ENCODE assay signal across 3 cellular contexts in the genomic region with DNA sequence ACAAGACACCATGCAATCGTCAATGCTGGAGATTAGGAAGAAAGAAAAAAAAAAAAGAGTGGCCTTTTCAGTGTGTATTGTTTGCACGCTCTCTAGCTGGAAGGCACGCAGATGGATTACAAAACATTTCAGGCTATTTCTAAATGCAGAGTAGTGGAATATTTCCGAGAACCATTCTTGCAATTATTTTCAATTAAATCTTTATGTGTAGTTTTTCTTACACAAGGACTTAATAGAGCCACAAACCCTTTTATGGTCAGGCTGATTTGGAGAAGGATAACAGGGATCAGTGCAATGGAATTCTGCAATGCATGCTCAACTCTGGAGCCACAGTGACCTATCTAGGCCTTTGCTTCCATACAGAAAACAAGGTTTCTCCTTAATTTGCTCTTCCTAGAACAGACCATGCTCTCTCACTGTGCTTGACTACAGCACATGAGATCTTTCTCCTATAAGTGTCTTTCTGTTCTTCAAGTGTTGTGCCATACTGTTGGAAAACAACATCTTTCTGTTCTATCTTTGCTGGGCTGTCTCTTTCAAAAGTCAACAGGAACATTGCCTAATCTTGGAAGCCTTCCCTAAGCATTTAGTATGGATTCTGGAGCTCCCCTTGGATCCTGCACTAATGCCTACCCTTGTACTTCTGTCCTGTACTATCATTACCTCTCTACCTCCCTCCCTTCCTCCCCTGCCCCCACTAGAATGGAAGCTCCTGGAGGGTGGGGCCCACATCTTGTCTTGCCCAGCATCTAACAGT.
TF ChIP-seq lines count a peak whose summit lies in the region.

No MANE protein-coding gene starts in this region.

TF ChIP-seq in HEK293, 187 proteins besides CTCF, POLR2A, EP300 and RAD21:
- TF ChIP-seq ZFP69B (tag by site-specific recombination; IDR thresholded peaks at IDR 0.05) (peak; percentile 54; the same call in 1 of the 2 replicates), ZNF37A (tag by site-specific recombination; IDR thresholded peaks at IDR 0.05) (no peak)
- TF ChIP-seq, protein P1, sequence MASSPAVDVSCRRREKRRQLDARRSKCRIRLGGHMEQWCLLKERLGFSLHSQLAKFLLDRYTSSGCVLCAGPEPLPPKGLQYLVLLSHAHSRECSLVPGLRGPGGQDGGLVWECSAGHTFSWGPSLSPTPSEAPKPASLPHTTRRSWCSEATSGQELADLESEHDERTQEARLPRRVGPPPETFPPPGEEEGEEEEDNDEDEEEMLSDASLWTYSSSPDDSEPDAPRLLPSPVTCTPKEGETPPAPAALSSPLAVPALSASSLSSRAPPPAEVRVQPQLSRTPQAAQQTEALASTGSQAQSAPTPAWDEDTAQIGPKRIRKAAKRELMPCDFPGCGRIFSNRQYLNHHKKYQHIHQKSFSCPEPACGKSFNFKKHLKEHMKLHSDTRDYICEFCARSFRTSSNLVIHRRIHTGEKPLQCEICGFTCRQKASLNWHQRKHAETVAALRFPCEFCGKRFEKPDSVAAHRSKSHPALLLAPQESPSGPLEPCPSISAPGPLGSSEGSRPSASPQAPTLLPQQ (tag by site-specific recombination; IDR thresholded peaks at IDR 0.05), result peak; percentile 45; the same call in 1 of the 2 replicates
TF ChIP-seq in HEK293: peak in this region for 2.

TF ChIP-seq in H1, 55 proteins besides CTCF, POLR2A, EP300 and RAD21:
- TF ChIP-seq, protein P2, sequence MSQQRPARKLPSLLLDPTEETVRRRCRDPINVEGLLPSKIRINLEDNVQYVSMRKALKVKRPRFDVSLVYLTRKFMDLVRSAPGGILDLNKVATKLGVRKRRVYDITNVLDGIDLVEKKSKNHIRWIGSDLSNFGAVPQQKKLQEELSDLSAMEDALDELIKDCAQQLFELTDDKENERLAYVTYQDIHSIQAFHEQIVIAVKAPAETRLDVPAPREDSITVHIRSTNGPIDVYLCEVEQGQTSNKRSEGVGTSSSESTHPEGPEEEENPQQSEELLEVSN (IDR thresholded peaks at IDR 0.05), result no peak
- TF ChIP-seq ASH2L (IDR thresholded peaks at IDR 0.05; ENCODE audit: low read length), result no peak
- TF ChIP-seq NANOG (IDR thresholded peaks at IDR 0.05; ENCODE audit: insufficient read depth, low read depth, low read length, poor library complexity, severe bottlenecking), result no peak
- no peak for TF ChIP-seq SIN3A (conservative IDR thresholded peaks at IDR 0.05 in 1 of 2, IDR thresholded peaks at IDR 0.05 in 1 of 2; ENCODE audit: low read depth in 1 of 2, low read length in 2 of 2)
- no peak for TF ChIP-seq BACH1 (IDR thresholded peaks at IDR 0.05; ENCODE audit: low read length)
- TF ChIP-seq CHD2 (IDR thresholded peaks at IDR 0.05; ENCODE audit: low read length), result no peak
- no peak for TF ChIP-seq RXRA (IDR thresholded peaks at IDR 0.05; ENCODE audit: insufficient read depth, low read depth, low read length)
- TF ChIP-seq TEAD4 (IDR thresholded peaks at IDR 0.05; ENCODE audit: low read depth, low read length), result no peak
- TF ChIP-seq TAF1 (IDR thresholded peaks at IDR 0.05; ENCODE audit: low read depth, low read length), result no peak
- TF ChIP-seq, protein P3, sequence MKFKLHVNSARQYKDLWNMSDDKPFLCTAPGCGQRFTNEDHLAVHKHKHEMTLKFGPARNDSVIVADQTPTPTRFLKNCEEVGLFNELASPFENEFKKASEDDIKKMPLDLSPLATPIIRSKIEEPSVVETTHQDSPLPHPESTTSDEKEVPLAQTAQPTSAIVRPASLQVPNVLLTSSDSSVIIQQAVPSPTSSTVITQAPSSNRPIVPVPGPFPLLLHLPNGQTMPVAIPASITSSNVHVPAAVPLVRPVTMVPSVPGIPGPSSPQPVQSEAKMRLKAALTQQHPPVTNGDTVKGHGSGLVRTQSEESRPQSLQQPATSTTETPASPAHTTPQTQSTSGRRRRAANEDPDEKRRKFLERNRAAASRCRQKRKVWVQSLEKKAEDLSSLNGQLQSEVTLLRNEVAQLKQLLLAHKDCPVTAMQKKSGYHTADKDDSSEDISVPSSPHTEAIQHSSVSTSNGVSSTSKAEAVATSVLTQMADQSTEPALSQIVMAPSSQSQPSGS (IDR thresholded peaks at IDR 0.05; ENCODE audit: low read length), result no peak
- no peak for TF ChIP-seq SIRT6 (IDR thresholded peaks at IDR 0.05; ENCODE audit: low read length)
- no peak for TF ChIP-seq ZNF274 (IDR thresholded peaks at IDR 0.05; ENCODE audit: borderline replicate concordance, extremely low read depth, low read length)
- TF ChIP-seq SRF (IDR thresholded peaks at IDR 0.05; ENCODE audit: low read depth, low read length), result no peak
- no peak for TF ChIP-seq NRF1 (IDR thresholded peaks at IDR 0.05; ENCODE audit: low read depth, low read length)
- no peak for TF ChIP-seq RNF2 (IDR thresholded peaks at IDR 0.05; ENCODE audit: borderline replicate concordance, low read depth, low read length, missing control alignments, poor library complexity, severe bottlenecking)
- TF ChIP-seq CBX5 (IDR thresholded peaks at IDR 0.05; ENCODE audit: low read depth, low read length), result no peak
- TF ChIP-seq USF2 (IDR thresholded peaks at IDR 0.05; ENCODE audit: low read length), result no peak
- TF ChIP-seq CEBPB (IDR thresholded peaks at IDR 0.05; ENCODE audit: low read depth, low read length), result no peak
- no peak for TF ChIP-seq MAFK (IDR thresholded peaks at IDR 0.05; ENCODE audit: low read depth, low read length)
TF ChIP-seq in H1: peak in this region for 0.

TF ChIP-seq in HepG2, 621 proteins besides CTCF, POLR2A, EP300 and RAD21 (continues in another document):
- TF ChIP-seq CREB1 (IDR thresholded peaks at IDR 0.05) (no peak), CREB1 (CRISPR knock-in tag; IDR thresholded peaks at IDR 0.05) (peak; percentile 36; the same call in 1 of the 2 replicates), TAF15 (IDR thresholded peaks at IDR 0.05; ENCODE audit: low read depth, low read length, poor library complexity, severe bottlenecking) (no peak), CEBPB (IDR thresholded peaks at IDR 0.05; ENCODE audit: borderline replicate concordance, low read depth, low read length) (peak; percentile 88), THAP11 (CRISPR knock-in tag; IDR thresholded peaks at IDR 0.05) (peak; percentile 34; the same call in 1 of the 2 replicates), NCOA2 (CRISPR knock-in tag; IDR thresholded peaks at IDR 0.05) (peak; percentile 85), MTF2 (CRISPR knock-in tag; IDR thresholded peaks at IDR 0.05; ENCODE audit: borderline replicate concordance) (no peak), HDAC2 (CRISPR knock-in tag; IDR thresholded peaks at IDR 0.05) (peak; percentile 27; the same call in 1 of the 2 replicates), ZNF253 (CRISPR knock-in tag; IDR thresholded peaks at IDR 0.05; ENCODE audit: borderline replicate concordance) (no peak), PRMT3 (CRISPR knock-in tag; IDR thresholded peaks at IDR 0.05; ENCODE audit: borderline replicate concordance, low read depth) (no peak), FOXP4 (CRISPR knock-in tag; IDR thresholded peaks at IDR 0.05) (peak; percentile 79), HMG20A (CRISPR knock-in tag; IDR thresholded peaks at IDR 0.05; ENCODE audit: borderline replicate concordance) (peak; percentile 43; the same call in 1 of the 2 replicates), SKIL (CRISPR knock-in tag; IDR thresholded peaks at IDR 0.05; ENCODE audit: borderline replicate concordance) (no peak), HNRNPL (IDR thresholded peaks at IDR 0.05; ENCODE audit: low read depth, low read length) (no peak), GATA4 (IDR thresholded peaks at IDR 0.05; ENCODE audit: borderline replicate concordance, low read depth) (no peak), FOSL2 (CRISPR knock-in tag; IDR thresholded peaks at IDR 0.05) (no peak)
- TF ChIP-seq, protein P4, sequence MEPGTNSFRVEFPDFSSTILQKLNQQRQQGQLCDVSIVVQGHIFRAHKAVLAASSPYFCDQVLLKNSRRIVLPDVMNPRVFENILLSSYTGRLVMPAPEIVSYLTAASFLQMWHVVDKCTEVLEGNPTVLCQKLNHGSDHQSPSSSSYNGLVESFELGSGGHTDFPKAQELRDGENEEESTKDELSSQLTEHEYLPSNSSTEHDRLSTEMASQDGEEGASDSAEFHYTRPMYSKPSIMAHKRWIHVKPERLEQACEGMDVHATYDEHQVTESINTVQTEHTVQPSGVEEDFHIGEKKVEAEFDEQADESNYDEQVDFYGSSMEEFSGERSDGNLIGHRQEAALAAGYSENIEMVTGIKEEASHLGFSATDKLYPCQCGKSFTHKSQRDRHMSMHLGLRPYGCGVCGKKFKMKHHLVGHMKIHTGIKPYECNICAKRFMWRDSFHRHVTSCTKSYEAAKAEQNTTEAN (CRISPR knock-in tag; conservative IDR thresholded peaks at IDR 0.05), result peak; percentile 43; the same call in 1 of the 2 replicates
- TF ChIP-seq, protein P5, sequence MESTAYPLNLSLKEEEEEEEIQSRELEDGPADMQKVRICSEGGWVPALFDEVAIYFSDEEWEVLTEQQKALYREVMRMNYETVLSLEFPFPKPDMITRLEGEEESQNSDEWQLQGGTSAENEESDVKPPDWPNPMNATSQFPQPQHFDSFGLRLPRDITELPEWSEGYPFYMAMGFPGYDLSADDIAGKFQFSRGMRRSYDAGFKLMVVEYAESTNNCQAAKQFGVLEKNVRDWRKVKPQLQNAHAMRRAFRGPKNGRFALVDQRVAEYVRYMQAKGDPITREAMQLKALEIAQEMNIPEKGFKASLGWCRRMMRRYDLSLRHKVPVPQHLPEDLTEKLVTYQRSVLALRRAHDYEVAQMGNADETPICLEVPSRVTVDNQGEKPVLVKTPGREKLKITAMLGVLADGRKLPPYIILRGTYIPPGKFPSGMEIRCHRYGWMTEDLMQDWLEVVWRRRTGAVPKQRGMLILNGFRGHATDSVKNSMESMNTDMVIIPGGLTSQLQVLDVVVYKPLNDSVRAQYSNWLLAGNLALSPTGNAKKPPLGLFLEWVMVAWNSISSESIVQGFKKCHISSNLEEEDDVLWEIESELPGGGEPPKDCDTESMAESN (CRISPR knock-in tag; conservative IDR thresholded peaks at IDR 0.05), result 0 out of 2 replicates have a peak, but pooled peaks have one; percentile 34
- TF ChIP-seq, protein P6, sequence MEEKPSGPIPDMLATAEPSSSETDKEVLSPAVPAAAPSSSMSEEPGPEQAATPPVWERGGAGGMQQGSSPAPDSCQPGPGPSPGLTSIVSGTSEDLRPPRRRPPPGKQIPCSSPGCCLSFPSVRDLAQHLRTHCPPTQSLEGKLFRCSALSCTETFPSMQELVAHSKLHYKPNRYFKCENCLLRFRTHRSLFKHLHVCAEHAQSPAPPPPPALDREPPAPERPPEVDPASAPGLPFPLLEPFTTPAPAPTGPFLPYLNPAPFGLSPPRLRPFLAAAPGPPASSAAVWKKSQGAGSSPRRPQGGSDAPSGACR (CRISPR knock-in tag; IDR thresholded peaks at IDR 0.05), result no peak
- TF ChIP-seq, protein P7, sequence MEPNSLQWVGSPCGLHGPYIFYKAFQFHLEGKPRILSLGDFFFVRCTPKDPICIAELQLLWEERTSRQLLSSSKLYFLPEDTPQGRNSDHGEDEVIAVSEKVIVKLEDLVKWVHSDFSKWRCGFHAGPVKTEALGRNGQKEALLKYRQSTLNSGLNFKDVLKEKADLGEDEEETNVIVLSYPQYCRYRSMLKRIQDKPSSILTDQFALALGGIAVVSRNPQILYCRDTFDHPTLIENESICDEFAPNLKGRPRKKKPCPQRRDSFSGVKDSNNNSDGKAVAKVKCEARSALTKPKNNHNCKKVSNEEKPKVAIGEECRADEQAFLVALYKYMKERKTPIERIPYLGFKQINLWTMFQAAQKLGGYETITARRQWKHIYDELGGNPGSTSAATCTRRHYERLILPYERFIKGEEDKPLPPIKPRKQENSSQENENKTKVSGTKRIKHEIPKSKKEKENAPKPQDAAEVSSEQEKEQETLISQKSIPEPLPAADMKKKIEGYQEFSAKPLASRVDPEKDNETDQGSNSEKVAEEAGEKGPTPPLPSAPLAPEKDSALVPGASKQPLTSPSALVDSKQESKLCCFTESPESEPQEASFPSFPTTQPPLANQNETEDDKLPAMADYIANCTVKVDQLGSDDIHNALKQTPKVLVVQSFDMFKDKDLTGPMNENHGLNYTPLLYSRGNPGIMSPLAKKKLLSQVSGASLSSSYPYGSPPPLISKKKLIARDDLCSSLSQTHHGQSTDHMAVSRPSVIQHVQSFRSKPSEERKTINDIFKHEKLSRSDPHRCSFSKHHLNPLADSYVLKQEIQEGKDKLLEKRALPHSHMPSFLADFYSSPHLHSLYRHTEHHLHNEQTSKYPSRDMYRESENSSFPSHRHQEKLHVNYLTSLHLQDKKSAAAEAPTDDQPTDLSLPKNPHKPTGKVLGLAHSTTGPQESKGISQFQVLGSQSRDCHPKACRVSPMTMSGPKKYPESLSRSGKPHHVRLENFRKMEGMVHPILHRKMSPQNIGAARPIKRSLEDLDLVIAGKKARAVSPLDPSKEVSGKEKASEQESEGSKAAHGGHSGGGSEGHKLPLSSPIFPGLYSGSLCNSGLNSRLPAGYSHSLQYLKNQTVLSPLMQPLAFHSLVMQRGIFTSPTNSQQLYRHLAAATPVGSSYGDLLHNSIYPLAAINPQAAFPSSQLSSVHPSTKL (CRISPR knock-in tag; IDR thresholded peaks at IDR 0.05), result peak; percentile 49; the same call in 1 of the 2 replicates
